17 cellular contexts compared by ENCODE assay signal in the genomic region with DNA sequence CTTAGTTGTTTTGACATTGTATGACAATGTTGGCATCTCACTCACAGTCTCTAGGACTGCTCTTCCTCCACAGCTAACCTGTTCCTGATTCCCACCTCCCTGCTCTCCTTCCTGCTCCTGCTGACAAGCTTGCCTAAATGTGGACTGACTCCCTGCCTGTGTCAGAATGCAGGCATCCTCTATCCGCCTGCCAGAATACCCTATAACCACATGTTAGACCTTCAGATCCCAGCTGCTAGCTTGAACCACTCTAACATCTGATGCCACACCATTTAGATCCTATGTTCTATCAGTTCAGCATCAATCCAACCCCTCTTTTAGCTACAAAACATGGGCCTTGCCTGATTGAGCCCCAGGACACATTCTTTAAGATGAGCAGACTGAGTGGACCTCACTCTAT. TPM values are rescaled to one million over a fixed set of nuclear protein-coding genes. Genes with fewer than 3 reads are reported as not detected.
DNase-seq lines count a peak whose midpoint lies in the region; ATAC-seq and TF ChIP-seq lines count a peak whose summit lies in the region.
"Had no signal": no experiment of that assay in that cellular context is flagged by ENCODE, and none has a peak within 500 bp of the region (broad histone marks: within the 10 kb centered on the region; RNA-seq: fewer than 3 reads in every experiment).

No MANE protein-coding gene starts in this region.

- H3K4me1 ChIP-seq in colonic mucosa: no peaks in the 10 kb centered on the region

- no peaks in the 10 kb centered on the region for H3K27me3 ChIP-seq in AG04450 (ENCODE audit: control insufficient read depth, insufficient read depth, low read length)
- no peaks in the 10 kb centered on the region for H3K27me3 ChIP-seq in colonic mucosa

- TF ChIP-seq CTCF in AG04450 (IDR thresholded peaks at IDR 0.05; ENCODE audit: low read depth, low read length): no peak
- no peak for TF ChIP-seq CTCF in colonic mucosa (IDR thresholded peaks at IDR 0.05)

- DNase-seq in AG04450 (ENCODE audit: low read depth, low spot score) (peak; percentile 20), colonic mucosa (no peak), left ventricle myocardium superior (no peak), sciatic nerve (ENCODE audit: low spot score) (no peak), left lobe of liver (ENCODE audit: low spot score) (no peak), activated gamma-delta T cell treated with Interleukin-2 at 50 U/mL for 16 hours (no peak), NCI-H1417 (lab: John Stamatoyannopoulos, UW) (no peak), NCI-H2081 treated with DMSO at 0.1 percent for 48 hours (lab: John Stamatoyannopoulos, UW) (no peak)
- DNase-seq: activated CD8-positive, alpha-beta memory T cell treated with anti-CD3 and anti-CD28 coated beads, Interleukin-2, amount 50 U/mL, for 48 hours; activated naive CD4-positive, alpha-beta T cell treated with anti-CD3 and anti-CD28 coated beads, Interleukin-2, amount 50 U/mL, for 16 hours; CD8-positive, alpha-beta T cell; cerebellar nuclear complex; NCI-H510A treated with DMSO at 0.1 percent for 48 hours; PC-3; stimulated activated CD4-positive, alpha-beta T cell treated with anti-CD3 and anti-CD28 coated beads, Interleukin-4, amount 100 ng/mL, for 24 hours; T-cell had no signal

- no peaks in the 10 kb centered on the region for H3K36me3 ChIP-seq in colonic mucosa

- no peak overlapping the region for H3K9ac ChIP-seq in colonic mucosa (ENCODE audit: low read depth in 2 of 2, low read length in 2 of 2)

- ATAC-seq in left ventricle myocardium superior (peak; percentile 46), sciatic nerve (peak; percentile 21), left lobe of liver (no peak)
- ATAC-seq: CD8-positive, alpha-beta T cell; K562; T-cell had no signal

- POLR2A ChIA-PET in AG04450 (lab: Yijun Ruan, JAX): no interaction called here

- H3K9me3 ChIP-seq in AG04450 (ENCODE audit: control insufficient read depth, insufficient read depth, low read length) (no peaks in the 10 kb centered on the region), colonic mucosa (no peaks in the 10 kb centered on the region)

- CTCF ChIA-PET in AG04450 (lab: Charles Lee): interaction anchor here (1.4 kb wide), 1 partner anchor 45 kb away, joined by 6 read pairs; no protein-coding TSS in a partner anchor

- intact Hi-C loops in colonic mucosa (cut with DNase I): no loop called here
- intact Hi-C loops in left ventricle myocardium superior (cut with micrococcal nuclease): loop anchor here (10.0 kb wide), 1 partner anchor 47 kb away; no protein-coding TSS in a partner anchor
- intact Hi-C loops in sciatic nerve (cut with DNase I): no loop called here

- H3K27ac ChIP-seq in AG04450 (ENCODE audit: low read depth, low read length) (no peak overlapping the region), colonic mucosa (peak overlapping the region; percentile 0)

- H3K4me3 ChIP-seq in AG04450 (ENCODE audit: low read depth, low read length) (no peak overlapping the region), colonic mucosa (no peak overlapping the region)
- H3K4me3 ChIP-seq: K562 had no signal

RNA-seq across cellular contexts. Expression of a gene that starts 12.2 kb away (rescaled TPM):
- 0.10 and 0.12 TPM in 2 replicates for polyA plus RNA-seq in AG04450 (2011; rRNA removed)
- 0.05 and 0.09 TPM in 2 replicates for polyA minus RNA-seq in AG04450 (2011; rRNA and poly(A)+ RNA removed)
- total RNA-seq in colonic mucosa: 1 to 10 TPM in 1 of 2 donors, under 1 TPM in 1; 0.57 to 6.5 TPM
- total RNA-seq in left ventricle myocardium superior: 156 TPM
- total RNA-seq in sciatic nerve: 40.2 TPM
- 1.1 TPM for total RNA-seq in left lobe of liver
- total RNA-seq: PC-3 had no signal
